Comparison of ENCODE assay signal across 23 cellular contexts in the genomic region with DNA sequence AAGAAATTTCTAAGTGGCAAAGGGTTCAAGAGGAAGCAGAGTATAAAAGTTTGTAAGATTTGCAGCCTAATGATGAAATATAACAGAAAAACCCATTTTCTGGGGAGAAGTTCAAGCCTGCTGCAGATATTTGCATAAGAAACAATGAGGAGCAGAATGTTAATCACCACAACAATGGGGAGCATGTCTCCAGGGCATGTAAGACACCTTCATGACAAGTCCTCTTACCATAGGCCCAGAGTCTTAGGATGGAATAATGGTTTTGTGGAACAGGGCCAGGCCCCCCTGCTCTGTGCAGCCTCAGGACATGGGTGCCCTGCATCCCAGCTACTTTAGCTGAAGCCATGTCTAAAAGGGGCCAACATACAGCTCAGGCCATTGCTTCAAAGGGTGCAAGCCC.
"Had no signal": no experiment of that assay in that cellular context is flagged by ENCODE, and none has a peak within 500 bp of the region (broad histone marks: within the 10 kb centered on the region; RNA-seq: fewer than 3 reads in every experiment).

No MANE protein-coding gene starts in this region.

- H3K4me3 ChIP-seq: MG63 had no signal

- H3K4me2 ChIP-seq: SK-N-SH had no signal

- H3K27me3 ChIP-seq: MG63 had no signal

- H3K9ac ChIP-seq: SK-N-SH had no signal

- H3K9me3 ChIP-seq: MG63, SK-N-SH had no signal

- H3K36me3 ChIP-seq: MG63 had no signal

- DNase-seq: IMR-90, Karpas-422, KG1, MG63, NCI-H1092, NCI-H1105 treated with DMSO at 0.1 percent for 48 hours, NCI-H1417 treated with DMSO at 0.1 percent for 48 hours, NCI-H146, NCI-H1694 treated with DMSO at 0.1 percent for 48 hours, NCI-H1930, NCI-H2081, NCI-H2107, NCI-H226, NCI-H446, NCI-H510A, NCI-H524 treated with DMSO at 0.1 percent for 48 hours, NCI-H69, NCI-H774, Right ventricle myocardium superior, RPMI8226, SIG-M5, SK-N-SH, SW 1271 had no signal
